ENCODE assay signal across 32 cellular contexts in the genomic region with DNA sequence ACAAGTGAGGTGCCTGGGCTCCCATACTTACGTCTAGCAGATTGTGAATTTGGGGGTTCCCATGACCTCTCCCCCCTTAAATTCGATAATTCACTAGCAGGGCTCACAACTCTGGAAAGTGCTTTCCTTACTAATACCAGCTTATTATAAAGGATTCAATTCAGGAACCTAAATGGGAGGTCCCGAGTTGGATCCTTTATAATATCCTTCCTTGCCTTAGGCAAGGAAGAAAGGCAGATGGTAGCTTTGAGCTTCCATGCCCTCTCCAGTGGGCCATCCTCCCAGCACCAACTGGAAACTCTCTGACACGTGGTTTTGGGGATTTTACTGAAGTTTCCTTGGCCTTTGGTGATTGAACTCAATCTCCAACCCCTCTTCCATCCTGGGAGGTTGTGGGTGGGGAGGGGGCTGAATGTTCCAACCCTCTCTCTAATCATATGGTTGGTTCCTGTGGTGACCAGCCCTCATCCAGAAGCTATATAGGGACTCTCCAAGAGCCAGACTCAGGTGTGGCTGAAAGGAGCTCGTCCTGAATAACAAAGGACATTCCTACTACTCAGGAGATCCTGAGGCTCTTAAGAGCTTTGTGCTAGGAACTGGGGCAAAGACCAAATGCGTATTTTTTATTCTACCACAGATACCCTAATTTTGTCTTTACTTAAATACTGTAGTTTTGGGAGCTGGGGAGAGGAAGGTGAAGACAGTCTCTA.
A peak's percentile ranks its signal among the peaks of the same experiment; 100 is the strongest.
DNase-seq lines count a peak whose midpoint lies in the region; ATAC-seq and TF ChIP-seq lines count a peak whose summit lies in the region.
"Had no signal": no experiment of that assay in that cellular context is flagged by ENCODE, and none has a peak within 500 bp of the region (broad histone marks: within the 10 kb centered on the region; RNA-seq: fewer than 3 reads in every experiment).

No MANE protein-coding gene starts in this region.

- no peak for TF ChIP-seq CTCF in neural crest cell (conservative IDR thresholded peaks at IDR 0.05)

- DNase-seq in activated CD4-positive, alpha-beta T cell treated with anti-CD3 and anti-CD28 coated beads, Interleukin-2, amount 10 ng/mL, durations not matched to agents 7 days and 5 days: no peak
- no peak for DNase-seq in activated CD4-positive, alpha-beta T cell treated with anti-CD3 and anti-CD28 coated beads, Interleukin-2, amount 10 ng/mL, durations not matched to agents 24 days and 14 days
- peak; percentile 46 for DNase-seq in epidermal melanocyte (ENCODE audit: insufficient read length, low spot score)
- no peak for DNase-seq in neural crest cell (ENCODE audit: low read depth, low spot score)
- DNase-seq in CD8-positive, alpha-beta memory T cell: no peak
- no peak for DNase-seq in A172 (ENCODE audit: low spot score)
- DNase-seq: 8988T; activated CD4-positive, alpha-beta T cell treated with anti-CD3 and anti-CD28 coated beads, Interleukin-2, amount 50 U/mL, for 1 hour; activated naive CD4-positive, alpha-beta T cell treated with anti-CD3 and anti-CD28 coated beads for 36 hours; activated T-cell treated with anti-CD3 and anti-CD28 coated beads, Interleukin-2, amount 50 U/mL, for 72 hours; amniotic stem cell; brain microvascular endothelial cell; cerebellar nuclear complex; mammary epithelial cell; MV-4-11; NCI-H1436; NCI-H2081 treated with DMSO at 0.1 percent for 48 hours; NCI-H345; pancreas; SHP77 treated with DMSO at 0.1 percent for 48 hours; stimulated activated CD4-positive, alpha-beta T cell treated with anti-CD3 and anti-CD28 coated beads, Interleukin-15, amount 100 ng/mL, for 24 hours; stimulated activated CD4-positive, alpha-beta T cell treated with anti-CD3 and anti-CD28 coated beads, Interleukin-4, amount 100 ng/mL, for 4 hours; T1000; upper lobe of right lung; WERI-Rb-1 had no signal

- no peaks in the 10 kb centered on the region for H3K36me3 ChIP-seq in CD8-positive, alpha-beta memory T cell (ENCODE audit: insufficient read depth, low read length)
- H3K36me3 ChIP-seq: brain microvascular endothelial cell, gastroesophageal sphincter, neural progenitor cell, pancreas, suprapubic skin, upper lobe of right lung, WERI-Rb-1 had no signal

- H3K27ac ChIP-seq in CD8-positive, alpha-beta memory T cell (ENCODE audit: low read depth, low read length): no peak overlapping the region
- H3K27ac ChIP-seq: brain microvascular endothelial cell, gastroesophageal sphincter, neural progenitor cell, pancreas, suprapubic skin, upper lobe of right lung, WERI-Rb-1 had no signal

- POLR2A ChIA-PET in activated CD4-positive, alpha-beta T cell treated with anti-CD3 and anti-CD28 coated beads, Interleukin-2, amount 10 ng/mL, durations not matched to agents 7 days and 5 days (lab: Charles Lee): no interaction called here
- POLR2A ChIA-PET in CD8-positive, alpha-beta memory T cell (lab: Charles Lee): no interaction called here

- CTCF ChIA-PET in activated CD4-positive, alpha-beta T cell treated with anti-CD3 and anti-CD28 coated beads, Interleukin-2, amount 10 ng/mL, durations not matched to agents 7 days and 5 days (lab: Charles Lee): interaction anchor here (0.9 to 5.7 kb wide), 5 partner anchors 7 to 19 kb away, joined by 3 to 63 read pairs (median 3); a partner anchor contains a TSS
- CTCF ChIA-PET in CD8-positive, alpha-beta memory T cell (lab: Charles Lee): interaction anchor here (0.8 to 1.6 kb wide), 3 partner anchors 9 to 491 kb away, joined by 3 to 7 read pairs (median 3); no protein-coding TSS in a partner anchor

- no peaks in the 10 kb centered on the region for H3K27me3 ChIP-seq in CD8-positive, alpha-beta memory T cell (ENCODE audit: insufficient read depth, low read length, poor library complexity, severe bottlenecking)
- H3K27me3 ChIP-seq: brain microvascular endothelial cell, gastroesophageal sphincter, neural progenitor cell, pancreas, suprapubic skin, upper lobe of right lung had no signal

- H3K4me1 ChIP-seq in CD8-positive, alpha-beta memory T cell (ENCODE audit: insufficient read depth, low read length): peaks cover 7% of the 10 kb centered on the region
- H3K4me1 ChIP-seq: gastroesophageal sphincter, neural progenitor cell, pancreas, suprapubic skin, upper lobe of right lung had no signal

- H3K27me3 Mint-ChIP-seq in activated CD4-positive, alpha-beta T cell treated with anti-CD3 and anti-CD28 coated beads, Interleukin-2, amount 10 ng/mL, durations not matched to agents 7 days and 5 days: no peaks in the 10 kb centered on the region
- H3K27me3 Mint-ChIP-seq in activated CD4-positive, alpha-beta T cell treated with anti-CD3 and anti-CD28 coated beads, Interleukin-2, amount 10 ng/mL, durations not matched to agents 24 days and 14 days: peaks cover under 1% of the 10 kb centered on the region
- H3K27me3 Mint-ChIP-seq in IgD-negative memory B cell (no peaks in the 10 kb centered on the region), neural crest cell (ENCODE audit: low read depth) (no peaks in the 10 kb centered on the region)
- peaks cover 0 to 2% of the 10 kb centered on the region in 2 donors for H3K27me3 Mint-ChIP-seq in CD8-positive, alpha-beta memory T cell

- H3K9me3 Mint-ChIP-seq in activated CD4-positive, alpha-beta T cell treated with anti-CD3 and anti-CD28 coated beads, Interleukin-2, amount 10 ng/mL, durations not matched to agents 7 days and 5 days: peaks cover 3% of the 10 kb centered on the region
- H3K9me3 Mint-ChIP-seq in activated CD4-positive, alpha-beta T cell treated with anti-CD3 and anti-CD28 coated beads, Interleukin-2, amount 10 ng/mL, durations not matched to agents 24 days and 14 days: peaks cover 3% of the 10 kb centered on the region
- peaks cover 0 to 3% (median 0%) of the 10 kb centered on the region in 3 donors for H3K9me3 Mint-ChIP-seq in IgD-negative memory B cell
- no peaks in the 10 kb centered on the region for H3K9me3 Mint-ChIP-seq in neural crest cell
- no peaks in the 10 kb centered on the region for H3K9me3 Mint-ChIP-seq in CD8-positive, alpha-beta memory T cell
- H3K9me3 Mint-ChIP-seq: activated naive CD4-positive, alpha-beta T cell treated with anti-CD3 and anti-CD28 coated beads for 36 hours; activated T-cell treated with anti-CD3 and anti-CD28 coated beads, Interleukin-2, amount 50 U/mL, for 72 hours; neural progenitor cell had no signal

- no peak overlapping the region for H3K4me3 Mint-ChIP-seq in activated CD4-positive, alpha-beta T cell treated with anti-CD3 and anti-CD28 coated beads, Interleukin-2, amount 10 ng/mL, durations not matched to agents 7 days and 5 days
- H3K4me3 Mint-ChIP-seq in activated CD4-positive, alpha-beta T cell treated with anti-CD3 and anti-CD28 coated beads, Interleukin-2, amount 10 ng/mL, durations not matched to agents 24 days and 14 days: no peak overlapping the region
- peak overlapping the region in 1 of 4 donors; percentile 60 for H3K4me3 Mint-ChIP-seq in IgD-negative memory B cell
- peak overlapping the region; percentile 9 for H3K4me3 Mint-ChIP-seq in neural crest cell
- H3K4me3 Mint-ChIP-seq in CD8-positive, alpha-beta memory T cell: peak overlapping the region in 2 of 7 donors; percentile 33 to 37
- H3K4me3 Mint-ChIP-seq: activated naive CD4-positive, alpha-beta T cell treated with anti-CD3 and anti-CD28 coated beads for 36 hours; activated T-cell treated with anti-CD3 and anti-CD28 coated beads, Interleukin-2, amount 50 U/mL, for 72 hours; neural progenitor cell had no signal

- intact Hi-C loops in activated CD4-positive, alpha-beta T cell treated with anti-CD3 and anti-CD28 coated beads, Interleukin-2, amount 10 ng/mL, durations not matched to agents 24 days and 14 days (cut with micrococcal nuclease): no loop called here

- no peak overlapping the region for H3K4me3 ChIP-seq in CD8-positive, alpha-beta memory T cell (ENCODE audit: low read length)
- H3K4me3 ChIP-seq: gastroesophageal sphincter, neural progenitor cell, pancreas, suprapubic skin, upper lobe of right lung had no signal

- H3K9me3 ChIP-seq in CD8-positive, alpha-beta memory T cell (ENCODE audit: low read length): no peaks in the 10 kb centered on the region
- H3K9me3 ChIP-seq: gastroesophageal sphincter, pancreas, suprapubic skin, upper lobe of right lung had no signal

- peak overlapping the region; percentile 83 for H3K27ac Mint-ChIP-seq in activated CD4-positive, alpha-beta T cell treated with anti-CD3 and anti-CD28 coated beads, Interleukin-2, amount 10 ng/mL, durations not matched to agents 7 days and 5 days
- no peak overlapping the region for H3K27ac Mint-ChIP-seq in activated CD4-positive, alpha-beta T cell treated with anti-CD3 and anti-CD28 coated beads, Interleukin-2, amount 10 ng/mL, durations not matched to agents 24 days and 14 days
- H3K27ac Mint-ChIP-seq in IgD-negative memory B cell (peak overlapping the region; percentile 22 to 93 (median 54)), neural crest cell (ENCODE audit: unreplicated experiment) (no peak overlapping the region)
- peak overlapping the region in 1 of 8 donors; percentile 42 for H3K27ac Mint-ChIP-seq in CD8-positive, alpha-beta memory T cell
- H3K27ac Mint-ChIP-seq: activated naive CD4-positive, alpha-beta T cell treated with anti-CD3 and anti-CD28 coated beads for 36 hours; activated T-cell treated with anti-CD3 and anti-CD28 coated beads, Interleukin-2, amount 50 U/mL, for 72 hours; neural progenitor cell had no signal

- no peak for ATAC-seq in GM19452 (IDR thresholded peaks at IDR 0.05; ENCODE audit: unreplicated experiment)
- ATAC-seq: activated T-cell treated with anti-CD3 and anti-CD28 coated beads, Interleukin-2, amount 50 U/mL, for 72 hours; gastroesophageal sphincter; HCT116; Panc1; pancreas; upper lobe of right lung had no signal

- peaks cover 10% of the 10 kb centered on the region for H3K36me3 Mint-ChIP-seq in activated CD4-positive, alpha-beta T cell treated with anti-CD3 and anti-CD28 coated beads, Interleukin-2, amount 10 ng/mL, durations not matched to agents 7 days and 5 days (ENCODE audit: low read depth)
- no peaks in the 10 kb centered on the region for H3K36me3 Mint-ChIP-seq in activated CD4-positive, alpha-beta T cell treated with anti-CD3 and anti-CD28 coated beads, Interleukin-2, amount 10 ng/mL, durations not matched to agents 24 days and 14 days (ENCODE audit: low read depth)
- H3K36me3 Mint-ChIP-seq in IgD-negative memory B cell: no peaks in the 10 kb centered on the region
- H3K36me3 Mint-ChIP-seq in neural crest cell (ENCODE audit: low read depth): no peaks in the 10 kb centered on the region
- no peaks in the 10 kb centered on the region for H3K36me3 Mint-ChIP-seq in CD8-positive, alpha-beta memory T cell
- H3K36me3 Mint-ChIP-seq: neural progenitor cell had no signal

- H3K4me1 Mint-ChIP-seq in activated CD4-positive, alpha-beta T cell treated with anti-CD3 and anti-CD28 coated beads, Interleukin-2, amount 10 ng/mL, durations not matched to agents 7 days and 5 days: peaks cover 51% of the 10 kb centered on the region
- peaks cover 30% of the 10 kb centered on the region for H3K4me1 Mint-ChIP-seq in activated CD4-positive, alpha-beta T cell treated with anti-CD3 and anti-CD28 coated beads, Interleukin-2, amount 10 ng/mL, durations not matched to agents 24 days and 14 days
- H3K4me1 Mint-ChIP-seq in IgD-negative memory B cell (peaks cover 7 to 21% (median 18%) of the 10 kb centered on the region in 3 donors), neural crest cell (peaks cover 15% of the 10 kb centered on the region)
- peaks cover 14 to 23% (median 14%) of the 10 kb centered on the region in 3 donors for H3K4me1 Mint-ChIP-seq in CD8-positive, alpha-beta memory T cell

Comparison
In these comparisons a context has a peak if more than half of its experiments do, and no peak if none do; other contexts are left out.
1. H3K27ac Mint-ChIP-seq: peak in activated CD4-positive, alpha-beta T cell treated with anti-CD3 and anti-CD28 coated beads, Interleukin-2, amount 10 ng/mL, durations not matched to agents 7 days and 5 days (single experiment) and IgD-negative memory B cell (3 of 3); none in activated CD4-positive, alpha-beta T cell treated with anti-CD3 and anti-CD28 coated beads, Interleukin-2, amount 10 ng/mL, durations not matched to agents 24 days and 14 days (single experiment) and neural crest cell (single experiment).